ENCODE assay signal across 13 cellular contexts in genomic region chr12:57248934-57249742, GRCh38. TPM values are rescaled to one million over a fixed set of nuclear protein-coding genes. Genes with fewer than 3 reads are reported as not detected.
DNase-seq lines count a peak whose midpoint lies in the region; ATAC-seq and TF ChIP-seq lines count a peak whose summit lies in the region.
"Had no signal": no experiment of that assay in that cellular context is flagged by ENCODE, and none has a peak within 500 bp of the region (broad histone marks: within the 10 kb centered on the region; RNA-seq: fewer than 3 reads in every experiment).

No MANE protein-coding gene starts in this region.

- H3K9me3 ChIP-seq in mucosa of descending colon = no peaks in the 10 kb centered on the region
- H3K9me3 ChIP-seq: Caco-2 had no signal

- H3K36me3 ChIP-seq in mucosa of descending colon (ENCODE audit: low read depth) = no peaks in the 10 kb centered on the region

- H3K4me3 ChIP-seq in mucosa of descending colon = no peak overlapping the region

- peak; percentile 60 for DNase-seq in GF-D8 (lab: John Stamatoyannopoulos, UW)
- peak; percentile 86 for DNase-seq in KBM-7
- DNase-seq in UCSD-AML1 (lab: John Stamatoyannopoulos, UW; ENCODE audit: unreplicated experiment) = peak; percentile 80
- no peak for DNase-seq in mucosa of descending colon
- no peak for DNase-seq in AG20443 (ENCODE audit: low spot score)
- no peak for DNase-seq in NCI-H1436 treated with DMSO at 0.1 percent for 48 hours (lab: John Stamatoyannopoulos, UW)
- DNase-seq: Caco-2; caudate nucleus; NCI-H446 treated with DMSO at 0.1 percent for 48 hours; occipital lobe; stimulated activated CD4-positive, alpha-beta T cell treated with anti-CD3 and anti-CD28 coated beads, Interleukin-2, amount 100 ng/mL, for 24 hours had no signal

- TF ChIP-seq CTCF in mucosa of descending colon (IDR thresholded peaks at IDR 0.05) = no peak

- in situ Hi-C loops in KBM-7 (cut with MboI; ENCODE audit: low pct_unique_long_range_greater_than_20kb, low sequenced_read_pairs) = no loop called here

- H3K4me1 ChIP-seq in mucosa of descending colon (ENCODE audit: low read depth) = no peaks in the 10 kb centered on the region
- H3K4me1 ChIP-seq: Caco-2 had no signal

- intact Hi-C loops in mucosa of descending colon (cut with DNase I, micrococcal nuclease) = no loop called here

- peak; percentile 41 for ATAC-seq in mucosa of descending colon
- no peak for ATAC-seq in HG03095 (IDR thresholded peaks at IDR 0.05; ENCODE audit: unreplicated experiment)
- ATAC-seq in HG03175 (IDR thresholded peaks at IDR 0.05; ENCODE audit: unreplicated experiment) = no peak

RNA-seq across cellular contexts. Expression of gene STAC3, which starts 1.8 kb away (rescaled TPM):
- total RNA-seq in mucosa of descending colon = 1 to 10 TPM; 2.4 to 4.3 (median 3.3) TPM

RNA-seq across cellular contexts. Expression of gene SHMT2, which starts 19.6 kb away (rescaled TPM):
- 10 to 100 TPM; 34.7 to 67.4 (median 40.9) TPM for total RNA-seq in mucosa of descending colon

RNA-seq across cellular contexts. Expression of gene NXPH4, which starts 32.5 kb away (rescaled TPM):
- total RNA-seq in mucosa of descending colon = under 1 TPM in 1 of 3 donors, not detected in 2; 0.25 TPM

Comparison
In these comparisons a context has a peak if more than half of its experiments do, and no peak if none do; other contexts are left out.
1. DNase-seq: peak in GF-D8 (single experiment), KBM-7 (single experiment) and UCSD-AML1 (single experiment); none in mucosa of descending colon (0 of 3), AG20443 (single experiment) and NCI-H1436 treated with DMSO at 0.1 percent for 48 hours (single experiment).